1 cellular context compared by ENCODE assay signal in genomic region chr3:61872077-61872706, GRCh38.
TF ChIP-seq lines count a peak whose summit lies in the region.

No MANE protein-coding gene starts in this region.

TF ChIP-seq in HEK293, 187 proteins besides CTCF, POLR2A, EP300 and RAD21 (continued from another document):
- no peak for TF ChIP-seq ZBTB7A (tag by site-specific recombination; IDR thresholded peaks at IDR 0.05; ENCODE audit: low read depth)
- TF ChIP-seq PRDM6 (tag by site-specific recombination; IDR thresholded peaks at IDR 0.05), result no peak
- no peak for TF ChIP-seq ZBTB10 (tag by site-specific recombination; IDR thresholded peaks at IDR 0.05)
- peak; percentile 43 for TF ChIP-seq ZNF335 (tag by site-specific recombination; conservative IDR thresholded peaks at IDR 0.05)
- no peak for TF ChIP-seq ZBTB8A (tag by site-specific recombination; IDR thresholded peaks at IDR 0.05)
- no peak for TF ChIP-seq ZNF133 (tag by site-specific recombination; IDR thresholded peaks at IDR 0.05)
- TF ChIP-seq MZF1 (tag by site-specific recombination; IDR thresholded peaks at IDR 0.05; ENCODE audit: borderline replicate concordance), result peak; percentile 63; the same call in 1 of the 2 replicates
- 0 out of 2 replicates have a peak, but pooled peaks have one; percentile 29 for TF ChIP-seq PRDM1 (tag by site-specific recombination; IDR thresholded peaks at IDR 0.05)
- no peak for TF ChIP-seq ZNF837 (tag by site-specific recombination; IDR thresholded peaks at IDR 0.05)
- TF ChIP-seq BCL11B (tag by site-specific recombination; IDR thresholded peaks at IDR 0.05; ENCODE audit: low read depth), result no peak
- TF ChIP-seq ZNF701 (tag by site-specific recombination; IDR thresholded peaks at IDR 0.05), result no peak
- no peak for TF ChIP-seq ZSCAN16 (tag by site-specific recombination; IDR thresholded peaks at IDR 0.05)
- no peak for TF ChIP-seq ZNF670 (tag by site-specific recombination; IDR thresholded peaks at IDR 0.05; ENCODE audit: low read depth)
- TF ChIP-seq ZNF626 (tag by site-specific recombination; IDR thresholded peaks at IDR 0.05), result no peak
- TF ChIP-seq ZNF138 (tag by site-specific recombination; IDR thresholded peaks at IDR 0.05; ENCODE audit: borderline replicate concordance), result no peak
- TF ChIP-seq ZNF2 (tag by site-specific recombination; IDR thresholded peaks at IDR 0.05), result no peak
- no peak for TF ChIP-seq ZNF16 (tag by site-specific recombination; IDR thresholded peaks at IDR 0.05; ENCODE audit: low read depth)
- no peak for TF ChIP-seq ZSCAN18 (tag by site-specific recombination; IDR thresholded peaks at IDR 0.05)
- no peak for TF ChIP-seq ZNF416 (tag by site-specific recombination; IDR thresholded peaks at IDR 0.05)
- 0 out of 2 replicates have a peak, but pooled peaks have one; percentile 12 for TF ChIP-seq ZNF664 (tag by site-specific recombination; IDR thresholded peaks at IDR 0.05)
- TF ChIP-seq ZNF704 (tag by site-specific recombination; IDR thresholded peaks at IDR 0.05), result no peak
- no peak for TF ChIP-seq IKZF3 (tag by site-specific recombination; IDR thresholded peaks at IDR 0.05)
- TF ChIP-seq KLF9 (tag by site-specific recombination; IDR thresholded peaks at IDR 0.05; ENCODE audit: low read depth), result no peak
- no peak for TF ChIP-seq ZNF341 (tag by site-specific recombination; IDR thresholded peaks at IDR 0.05; ENCODE audit: low read depth)
- no peak for TF ChIP-seq ZNF426 (tag by site-specific recombination; IDR thresholded peaks at IDR 0.05)
- no peak for TF ChIP-seq ZNF10 (tag by site-specific recombination; IDR thresholded peaks at IDR 0.05)
- TF ChIP-seq OVOL3 (tag by site-specific recombination; IDR thresholded peaks at IDR 0.05), result no peak
- TF ChIP-seq ZBTB17 (tag by site-specific recombination; IDR thresholded peaks at IDR 0.05), result peak; percentile 72
